In genomic region chr4:102317459-102317858, GRCh38 we compare ENCODE assay signal across 27 cellular contexts.
"Had no signal": no experiment of that assay in that cellular context is flagged by ENCODE, and none has a peak within 500 bp of the region (broad histone marks: within the 10 kb centered on the region; RNA-seq: fewer than 3 reads in every experiment).

No MANE protein-coding gene starts in this region.

- H3K4me3 ChIP-seq: dorsolateral prefrontal cortex, gastrocnemius medialis, hepatocyte, left ventricle myocardium inferior, lung, pancreas, smooth muscle cell, stomach, thyroid gland, vagina had no signal

- H2AFZ ChIP-seq: hepatocyte had no signal

- H3K4me2 ChIP-seq: hepatocyte, smooth muscle cell had no signal

- H3K27me3 Mint-ChIP-seq: memory B cell had no signal

- ATAC-seq: esophagus mucosa, gastrocnemius medialis, natural killer cell, pancreas, sciatic nerve had no signal

- H3K4me1 ChIP-seq: gastrocnemius medialis, left ventricle myocardium inferior had no signal

- H3K9me3 ChIP-seq: gastrocnemius medialis, left ventricle myocardium inferior, pancreas, stomach, thyroid gland, vagina had no signal

- H3K27ac Mint-ChIP-seq: endodermal cell, memory B cell, natural killer cell had no signal

- H3K36me3 ChIP-seq: gastrocnemius medialis, left ventricle myocardium inferior, pancreas, stomach, thyroid gland, vagina had no signal

- H3K27me3 ChIP-seq: dorsolateral prefrontal cortex, gastrocnemius medialis, hepatocyte, pancreas, stomach, thyroid gland, vagina had no signal

- H3K4me3 Mint-ChIP-seq: endodermal cell, memory B cell, natural killer cell had no signal

- H3K79me2 ChIP-seq: hepatocyte had no signal

- H3K9me3 Mint-ChIP-seq: endodermal cell, natural killer cell had no signal

- FAIRE-seq: colon, kidney, pancreas had no signal

- DNase-seq: dorsolateral prefrontal cortex; effector CD4-positive, alpha-beta T cell; endodermal cell; foreskin fibroblast; gastrocnemius medialis; head of caudate nucleus; kidney; left ventricle myocardium inferior; natural killer cell; occipital lobe; pancreas; retina; stimulated activated CD4-positive, alpha-beta T cell treated with anti-CD3 and anti-CD28 coated beads, Interleukin-12 subunit alpha, Interleukin-12 subunit beta, amount 100 ng/mL, for 4 hours; stimulated activated CD4-positive, alpha-beta T cell treated with anti-CD3 and anti-CD28 coated beads, Interleukin-1b, Interleukin-23, amount 100 ng/mL, for 48 hours; stimulated activated CD4-positive, alpha-beta T cell treated with anti-CD3 and anti-CD28 coated beads, Interleukin-4, amount 100 ng/mL, for 1 hour; stimulated activated CD8-positive, alpha-beta memory T cell treated with anti-CD3 and anti-CD28 coated beads, Interleukin-4, amount 100 ng/mL, for 48 hours; stimulated activated naive CD4-positive, alpha-beta T cell treated with Interleukin-2 at 50 U/mL for 16 hours; stomach; thyroid gland had no signal

- H3K27ac ChIP-seq: dorsolateral prefrontal cortex, gastrocnemius medialis, hepatocyte, left ventricle myocardium inferior, pancreas, stomach, thyroid gland, vagina had no signal

- H3K36me3 Mint-ChIP-seq: natural killer cell had no signal
